In genomic region chr1:153626929-153627796, GRCh38 we compare ENCODE assay signal across 8 cellular contexts. TPM values are rescaled to one million over a fixed set of nuclear protein-coding genes. Genes with fewer than 3 reads are reported as not detected.
A peak's percentile ranks its signal among the peaks of the same experiment; 100 is the strongest.
DNase-seq lines count a peak whose midpoint lies in the region; ATAC-seq and TF ChIP-seq lines count a peak whose summit lies in the region.

S100A13 (minus strand) TSS chr1:153627505; CDS start chr1:153626472, 1,033 bp downstream.

- no peak for ATAC-seq in HG02759 (IDR thresholded peaks at IDR 0.05; ENCODE audit: unreplicated experiment)

- peaks cover 5% of the 10 kb centered on the region for H3K36me3 ChIP-seq in ectodermal cell (ENCODE audit: control insufficient read depth, insufficient read depth, low read length)
- H3K36me3 ChIP-seq in liver (ENCODE audit: control insufficient read depth in 4 of 4, insufficient read depth in 3 of 4, low read depth in 1 of 4, low read length in 3 of 4) = no peaks in the 10 kb centered on the region
- peaks cover 0 to 22% (median 6%) of the 10 kb centered on the region in 5 donors for H3K36me3 ChIP-seq in subcutaneous abdominal adipose tissue (ENCODE audit: control insufficient read depth in 5 of 5, insufficient read depth in 5 of 5, low read length in 5 of 5)

- WGBS in ectodermal cell, 2 experiments = 4 to 5% methylated on average over 29 of the region's 29 CpGs
- WGBS in liver = 8% methylated on average over 29 of the region's 29 CpGs

- H3K27ac ChIP-seq in RWPE1 (peak within 1 kb of the TSS; percentile 94), ectodermal cell (ENCODE audit: insufficient read depth, low read depth, low read length, poor library complexity, severe bottlenecking) (peak within 1 kb of the TSS; percentile 78), liver (ENCODE audit: low read depth in 1 of 2, low read length in 2 of 2) (peak within 1 kb of the TSS; percentile 59 to 79), subcutaneous abdominal adipose tissue (ENCODE audit: low read depth, low read length) (peak within 1 kb of the TSS; percentile 94)

- CTCF ChIA-PET in RWPE1 (lab: Yijun Ruan, JAX) = interaction anchor here (0.6 to 1.9 kb wide), 7 partner anchors 9 to 912 kb away, joined by 3 to 12 read pairs (median 4); no protein-coding TSS in a partner anchor

- H3K9me3 ChIP-seq in ectodermal cell (ENCODE audit: control insufficient read depth, low read length) (no peaks in the 10 kb centered on the region), liver (ENCODE audit: control insufficient read depth in 4 of 4, low read length in 3 of 4) (no peaks in the 10 kb centered on the region), subcutaneous abdominal adipose tissue (ENCODE audit: control insufficient read depth in 5 of 5, low read length in 5 of 5) (no peaks in the 10 kb centered on the region)

- no peaks in the 10 kb centered on the region for H3K27me3 ChIP-seq in ectodermal cell (ENCODE audit: control insufficient read depth, insufficient read depth, low read length, poor library complexity, severe bottlenecking)
- no peaks in the 10 kb centered on the region for H3K27me3 ChIP-seq in liver (ENCODE audit: control insufficient read depth in 4 of 4, insufficient read depth in 4 of 4, low read length in 3 of 4)
- H3K27me3 ChIP-seq in subcutaneous abdominal adipose tissue (ENCODE audit: control insufficient read depth in 5 of 5, insufficient read depth in 4 of 5, low read length in 5 of 5) = no peaks in the 10 kb centered on the region

- POLR2A ChIA-PET in RWPE1 (lab: Yijun Ruan, JAX; ENCODE audit: low non-redundant PET) = interaction anchor here (1.0 to 5.5 kb wide), 3 partner anchors 13 to 55 kb away, joined by 3 to 56 read pairs (median 4); partner anchors contain the start of genes S100A14 and S100A16

- peak; percentile 72 for TF ChIP-seq EP300 in Ishikawa (IDR thresholded peaks at IDR 0.05; ENCODE audit: borderline replicate concordance)

- H3K9ac ChIP-seq in liver (ENCODE audit: low read depth in 1 of 2, low read length in 2 of 2) = peak within 1 kb of the TSS; percentile 50 to 91
- H3K9ac ChIP-seq in subcutaneous abdominal adipose tissue (ENCODE audit: low read length in 5 of 5) = peak within 1 kb of the TSS; percentile 77 to 89 (median 86)

- peak within 1 kb of the TSS; percentile 56 for H3K4me3 ChIP-seq in ectodermal cell (ENCODE audit: insufficient read depth, low read depth, low read length)
- H3K4me3 ChIP-seq in liver (ENCODE audit: low read depth in 1 of 3, low read length in 3 of 3) = peak within 1 kb of the TSS; percentile 37 to 63 (median 43)
- H3K4me3 ChIP-seq in subcutaneous abdominal adipose tissue (ENCODE audit: low read depth in 1 of 5, low read length in 5 of 5) = peak within 1 kb of the TSS; percentile 63 to 87 (median 73)

- TF ChIP-seq CTCF in RWPE1 (conservative IDR thresholded peaks at IDR 0.05; ENCODE audit: low read depth) (peak; percentile 68), liver (IDR thresholded peaks at IDR 0.05; ENCODE audit: low read depth, low read length, missing input control) (peak; percentile 24)

- TF ChIP-seq RAD21 in Ishikawa (IDR thresholded peaks at IDR 0.05; ENCODE audit: low read depth) = peak; percentile 65; the same call in 1 of the 2 replicates
- TF ChIP-seq RAD21 in liver (IDR thresholded peaks at IDR 0.05) = peak in 1 of 2 donors; percentile 42

- DNase-seq in DMS153 (lab: John Stamatoyannopoulos, UW) (peak; percentile 87), RWPE1 (ENCODE audit: low spot score) (peak; percentile 82), NCI-H446 (lab: John Stamatoyannopoulos, UW) (no peak)

- peaks cover 12% of the 10 kb centered on the region for H3K4me1 ChIP-seq in ectodermal cell (ENCODE audit: control insufficient read depth, insufficient read depth, low read length)
- peaks cover 7 to 25% (median 16%) of the 10 kb centered on the region in 4 donors for H3K4me1 ChIP-seq in liver (ENCODE audit: control insufficient read depth in 4 of 4, insufficient read depth in 4 of 4, low read length in 3 of 4)
- peaks cover 6 to 83% (median 64%) of the 10 kb centered on the region in 5 donors for H3K4me1 ChIP-seq in subcutaneous abdominal adipose tissue (ENCODE audit: control insufficient read depth in 5 of 5, insufficient read depth in 5 of 5, low read length in 5 of 5)

TF ChIP-seq in Ishikawa, 13 proteins besides CTCF, POLR2A, EP300 and RAD21 (continues in another document):
- TF ChIP-seq CREB1 (IDR thresholded peaks at IDR 0.05; ENCODE audit: low read depth) (no peak), YY1 (IDR thresholded peaks at IDR 0.05; ENCODE audit: low read depth) (peak; percentile 75), TEAD4 (IDR thresholded peaks at IDR 0.05) (peak; percentile 75), FOXM1 (IDR thresholded peaks at IDR 0.05; ENCODE audit: borderline replicate concordance, low read depth) (peak; percentile 62; the same call in 1 of the 2 replicates), MAX (IDR thresholded peaks at IDR 0.05) (peak; percentile 84), ZBTB7A (IDR thresholded peaks at IDR 0.05; ENCODE audit: low read depth) (peak; percentile 97), EGR1 (IDR thresholded peaks at IDR 0.05) (peak; percentile 92), CEBPB (IDR thresholded peaks at IDR 0.05) (no peak; the same call in 1 of the 2 replicates), USF1 (IDR thresholded peaks at IDR 0.05) (no peak), TAF1 (IDR thresholded peaks at IDR 0.05; ENCODE audit: low read depth) (peak; percentile 71; the same call in 1 of the 2 replicates), TCF12 (IDR thresholded peaks at IDR 0.05; ENCODE audit: low read depth) (peak; percentile 85), NFIC (IDR thresholded peaks at IDR 0.05) (peak; percentile 88)

TF ChIP-seq in liver, 16 proteins besides CTCF, POLR2A, EP300 and RAD21:
- TF ChIP-seq EGR1 (IDR thresholded peaks at IDR 0.05; ENCODE audit: low read depth in 2 of 2) (peak; percentile 73 to 74), NR2F2 (IDR thresholded peaks at IDR 0.05) (peak; percentile 72), GABPA (IDR thresholded peaks at IDR 0.05 in 1 of 2, conservative IDR thresholded peaks at IDR 0.05 in 1 of 2) (no peak), SP1 (IDR thresholded peaks at IDR 0.05) (peak; percentile 23), TAF1 (conservative IDR thresholded peaks at IDR 0.05) (peak; percentile 85), MAX (IDR thresholded peaks at IDR 0.05) (no peak)

RNA-seq across cellular contexts. Expression of gene S100A13, which starts in this region (rescaled TPM):
- 155 TPM for polyA plus RNA-seq in ectodermal cell (2013, experiment 1 of 4)
- 150 TPM for polyA plus RNA-seq in ectodermal cell (2013, experiment 2 of 4)
- 154 TPM for polyA plus RNA-seq in ectodermal cell (2013, experiment 3 of 4)
- polyA plus RNA-seq in ectodermal cell (2013, experiment 4 of 4) = 175 TPM
- 10 to 100 TPM in 1 of 2 donors, 1 to 10 TPM in 1; 5.3 to 10.8 TPM for total RNA-seq in liver
- polyA plus RNA-seq in liver = 10 to 100 TPM; 20.5 to 23.0 TPM

Comparison
In these comparisons a context has a peak if more than half of its experiments do, and no peak if none do; other contexts are left out.
1. DNase-seq: peak in DMS153 (single experiment) and RWPE1 (single experiment); none in NCI-H446 (0 of 2).
2. Peak in every context shown above with its lines, with median percentiles within 50 percentile points of each other: H3K27ac ChIP-seq and H3K4me3 ChIP-seq.